Comparison of ENCODE assay signal across 7 cellular contexts in the genomic region with DNA sequence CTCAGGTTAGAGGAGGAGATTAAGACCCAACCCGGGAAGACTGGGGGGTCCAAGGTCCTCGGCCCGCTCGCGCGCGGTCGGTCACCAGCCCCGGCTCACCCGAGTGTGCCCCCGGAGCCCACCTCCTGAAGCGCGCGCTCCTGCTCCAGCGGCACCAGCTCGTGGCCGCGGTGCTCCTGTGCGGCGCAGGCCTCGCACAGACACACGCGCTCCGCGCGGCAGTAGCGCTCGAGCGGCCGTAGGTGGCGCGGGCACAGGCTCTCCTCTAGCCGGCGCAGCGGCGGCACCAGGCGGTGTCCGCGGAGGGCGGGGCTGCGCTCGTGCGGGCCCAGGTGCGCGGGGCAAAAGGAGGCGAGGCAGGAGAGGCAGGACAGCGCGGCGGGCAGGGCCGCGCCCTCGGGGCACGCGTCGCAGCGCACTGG. TPM values are rescaled to one million over a fixed set of nuclear protein-coding genes. Genes with fewer than 3 reads are reported as not detected.
DNase-seq lines count a peak whose midpoint lies in the region; ATAC-seq, FAIRE-seq and TF ChIP-seq lines count a peak whose summit lies in the region.

No MANE protein-coding gene starts in this region.

- WGBS in urinary bladder: under 1% methylated on average over 56 of the region's 56 CpGs

- H3K4me3 Mint-ChIP-seq in activated naive CD4-positive, alpha-beta T cell treated with anti-CD3 and anti-CD28 coated beads, Interleukin-2, amount 10 ng/mL, durations not matched to agents 7 days and 5 days: peak overlapping the region; percentile 97

- H3K9me3 ChIP-seq in RWPE2 (ENCODE audit: severe bottlenecking) (no peaks in the 10 kb centered on the region), osteoblast (ENCODE audit: low read depth, low read length) (no peaks in the 10 kb centered on the region)

- FAIRE-seq in GM12891 (lab: Jason Lieb, UNC): peak; percentile 83

- no peak for TF ChIP-seq POLR2A in GM12891 (IDR thresholded peaks at IDR 0.05; ENCODE audit: low read depth, low read length)

- H3K4me1 Mint-ChIP-seq in activated naive CD4-positive, alpha-beta T cell treated with anti-CD3 and anti-CD28 coated beads, Interleukin-2, amount 10 ng/mL, durations not matched to agents 7 days and 5 days: peaks cover 62% of the 10 kb centered on the region

- H3K4me1 ChIP-seq in RWPE2 (ENCODE audit: insufficient read depth, poor library complexity, severe bottlenecking) (peaks cover 23% of the 10 kb centered on the region), osteoblast (ENCODE audit: insufficient read depth, low read length) (peaks cover 27% of the 10 kb centered on the region), urinary bladder (ENCODE audit: insufficient read depth) (no peaks in the 10 kb centered on the region)

- no peaks in the 10 kb centered on the region for H3K79me2 ChIP-seq in osteoblast (ENCODE audit: insufficient read depth, low read length)

- peak overlapping the region; percentile 86 for H3K4me2 ChIP-seq in osteoblast (ENCODE audit: insufficient read depth, low read length)

- peaks cover 48% of the 10 kb centered on the region for H3K27me3 Mint-ChIP-seq in activated naive CD4-positive, alpha-beta T cell treated with anti-CD3 and anti-CD28 coated beads, Interleukin-2, amount 10 ng/mL, durations not matched to agents 7 days and 5 days

- peak overlapping the region; percentile 49 for H3K4me3 ChIP-seq in RWPE2 (ENCODE audit: severe bottlenecking)
- H3K4me3 ChIP-seq in osteoblast (ENCODE audit: insufficient read depth, low read length): peak overlapping the region; percentile 77
- H3K4me3 ChIP-seq in urinary bladder (ENCODE audit: low read depth, low read length): peak overlapping the region; percentile 64

- H3K27ac Mint-ChIP-seq in activated naive CD4-positive, alpha-beta T cell treated with anti-CD3 and anti-CD28 coated beads, Interleukin-2, amount 10 ng/mL, durations not matched to agents 7 days and 5 days: peak overlapping the region; percentile 93

- H2AFZ ChIP-seq in osteoblast (ENCODE audit: low read length): peak overlapping the region; percentile 80

- TF ChIP-seq CTCF in RWPE2 (IDR thresholded peaks at IDR 0.05; ENCODE audit: poor library complexity, severe bottlenecking) (peak; percentile 56), osteoblast (IDR thresholded peaks at IDR 0.05; ENCODE audit: extremely low read depth, low read depth, low read length) (peak; percentile 13)

- H3K36me3 ChIP-seq in RWPE2 (ENCODE audit: low read depth) (peaks cover 18% of the 10 kb centered on the region), osteoblast (ENCODE audit: insufficient read depth, low read length) (no peaks in the 10 kb centered on the region), urinary bladder (ENCODE audit: insufficient read depth) (no peaks in the 10 kb centered on the region)

- H3K36me3 Mint-ChIP-seq in activated naive CD4-positive, alpha-beta T cell treated with anti-CD3 and anti-CD28 coated beads, Interleukin-2, amount 10 ng/mL, durations not matched to agents 7 days and 5 days: peaks cover 16% of the 10 kb centered on the region

- H3K9me3 Mint-ChIP-seq in activated naive CD4-positive, alpha-beta T cell treated with anti-CD3 and anti-CD28 coated beads, Interleukin-2, amount 10 ng/mL, durations not matched to agents 7 days and 5 days: no peaks in the 10 kb centered on the region

- H3K27ac ChIP-seq in RWPE2 (ENCODE audit: poor library complexity, severe bottlenecking): peak overlapping the region; percentile 96
- H3K27ac ChIP-seq in osteoblast (ENCODE audit: low read depth, low read length): peak overlapping the region; percentile 41
- peak overlapping the region; percentile 41 for H3K27ac ChIP-seq in urinary bladder (ENCODE audit: low read depth)

- CTCF ChIA-PET in activated naive CD4-positive, alpha-beta T cell treated with anti-CD3 and anti-CD28 coated beads, Interleukin-2, amount 10 ng/mL, durations not matched to agents 7 days and 5 days (lab: Charles Lee): interaction anchor here (0.6 to 9.2 kb wide), 9 partner anchors 11 to 70 kb away, joined by 3 to 103 read pairs (median 5); a partner anchor contains a TSS

- H3K27me3 ChIP-seq in RWPE2 (ENCODE audit: insufficient read depth, poor library complexity, severe bottlenecking): no peaks in the 10 kb centered on the region
- peaks cover 6% of the 10 kb centered on the region for H3K27me3 ChIP-seq in osteoblast (ENCODE audit: insufficient read depth, low read length)

- DNase-seq in GM12891 (ENCODE audit: insufficient read length, low spot score): no peak
- DNase-seq in HT-29 (ENCODE audit: low spot score): peak; percentile 82
- DNase-seq in RWPE2 (ENCODE audit: low spot score): peak; percentile 84
- DNase-seq in activated naive CD4-positive, alpha-beta T cell treated with anti-CD3 and anti-CD28 coated beads, Interleukin-2, amount 10 ng/mL, durations not matched to agents 7 days and 5 days: peak; percentile 85
- DNase-seq in globus pallidus (ENCODE audit: low spot score): peak; percentile 65
- peak; percentile 95 for DNase-seq in osteoblast (ENCODE audit: insufficient read length, low spot score, missing footprints)

- H4K20me1 ChIP-seq in osteoblast (ENCODE audit: insufficient read depth, low read length): peaks cover 3% of the 10 kb centered on the region

- peak; percentile 50 for ATAC-seq in RWPE2 (ENCODE audit: low read depth)

TF ChIP-seq in GM12891, 5 proteins besides CTCF, POLR2A, EP300 and RAD21:
- no peak for TF ChIP-seq PAX5 (IDR thresholded peaks at IDR 0.05; ENCODE audit: insufficient read depth, low read length, severe bottlenecking)
- no peak for TF ChIP-seq TAF1 (IDR thresholded peaks at IDR 0.05; ENCODE audit: low read depth, low read length)
- no peak for TF ChIP-seq POLR2AphosphoS5 (IDR thresholded peaks at IDR 0.05; ENCODE audit: low read depth, low read length)
- TF ChIP-seq POU2F2 (IDR thresholded peaks at IDR 0.05; ENCODE audit: low read depth, low read length): no peak
- no peak for TF ChIP-seq SPI1 (IDR thresholded peaks at IDR 0.05; ENCODE audit: low read depth, low read length)

RNA-seq across cellular contexts. Expression of a gene that starts 0.6 kb away (rescaled TPM):
- 1.0 TPM for polyA plus RNA-seq in GM12891 (2012; ENCODE audit: low read depth, missing spikeins)
- 65.7 and 69.5 TPM in 2 replicates for total RNA-seq in HT-29 (2014; rRNA removed; shearing (Covaris generic))
- total RNA-seq in osteoblast: 21.7 and 22.4 TPM in 2 replicates
- total RNA-seq in urinary bladder: 28.9 TPM
- polyA plus RNA-seq in urinary bladder: 55.8 TPM

RNA-seq across cellular contexts. Expression of a gene that starts 19.0 kb away (rescaled TPM):
- polyA plus RNA-seq in GM12891 (2012; ENCODE audit: low read depth, missing spikeins): 7.0 TPM
- 20.2 and 29.2 TPM in 2 replicates for total RNA-seq in HT-29 (2014; rRNA removed; shearing (Covaris generic))
- total RNA-seq in osteoblast (22.8 and 23.3 TPM in 2 replicates), urinary bladder (15.2 TPM)
- 21.5 TPM for polyA plus RNA-seq in urinary bladder

RNA-seq across cellular contexts. Expression of a gene that starts 22.6 kb away (rescaled TPM):
- 60.5 TPM for polyA plus RNA-seq in GM12891 (2012; ENCODE audit: low read depth, missing spikeins)
- total RNA-seq in HT-29 (2014; rRNA removed; shearing (Covaris generic)): 26.8 and 30.9 TPM in 2 replicates
- total RNA-seq in osteoblast (31.1 and 38.3 TPM in 2 replicates), urinary bladder (16.2 TPM)
- polyA plus RNA-seq in urinary bladder: 142 TPM

RNA-seq across cellular contexts. Expression of a gene that starts 26.9 kb away (rescaled TPM):
- 46.8 TPM for polyA plus RNA-seq in GM12891 (2012; ENCODE audit: low read depth, missing spikeins)
- total RNA-seq in HT-29 (2014; rRNA removed; shearing (Covaris generic)): 85.7 and 92.3 TPM in 2 replicates
- 36.6 and 37.1 TPM in 2 replicates for total RNA-seq in osteoblast
- total RNA-seq in urinary bladder: 18.3 TPM
- 61.3 TPM for polyA plus RNA-seq in urinary bladder

RNA-seq across cellular contexts. Expression of a gene that starts 33.6 kb away (rescaled TPM):
- 25.9 TPM for polyA plus RNA-seq in GM12891 (2012; ENCODE audit: low read depth, missing spikeins)
- 37.5 and 43.5 TPM in 2 replicates for total RNA-seq in HT-29 (2014; rRNA removed; shearing (Covaris generic))
- 1.1 and 2.1 TPM in 2 replicates for total RNA-seq in osteoblast
- total RNA-seq in urinary bladder: 10.6 TPM
- 13.0 TPM for polyA plus RNA-seq in urinary bladder

Comparison
In these comparisons a context has a peak if more than half of its experiments do, and no peak if none do; other contexts are left out.
1. H3K27ac ChIP-seq: peak in every context shown above with its lines; median percentile 96 in RWPE2; 41 in osteoblast; 41 in urinary bladder.